14 cellular contexts compared by ENCODE assay signal in genomic region chr5:172156541-172156994, GRCh38. TPM values are rescaled to one million over a fixed set of nuclear protein-coding genes. Genes with fewer than 3 reads are reported as not detected.
A peak's percentile ranks its signal among the peaks of the same experiment; 100 is the strongest.
DNase-seq lines count a peak whose midpoint lies in the region; TF ChIP-seq lines count a peak whose summit lies in the region.
"Had no signal": no experiment of that assay in that cellular context is flagged by ENCODE, and none has a peak within 500 bp of the region (broad histone marks: within the 10 kb centered on the region; RNA-seq: fewer than 3 reads in every experiment).

No MANE protein-coding gene starts in this region.

- no peaks in the 10 kb centered on the region for H3K9me3 Mint-ChIP-seq in activated CD4-positive, alpha-beta T cell treated with anti-CD3 and anti-CD28 coated beads, Interleukin-2, amount 10 ng/mL, durations not matched to agents 24 days and 14 days
- no peaks in the 10 kb centered on the region for H3K9me3 Mint-ChIP-seq in activated CD4-positive, alpha-beta memory T cell treated with anti-CD3 and anti-CD28 coated beads, Interleukin-2, amount 10 ng/mL, durations not matched to agents 7 days and 5 days

- TF ChIP-seq CTCF in left ventricle myocardium inferior (IDR thresholded peaks at IDR 0.05; ENCODE audit: borderline replicate concordance): no peak
- no peak for TF ChIP-seq CTCF in spleen (IDR thresholded peaks at IDR 0.05 in 8 of 11, conservative IDR thresholded peaks at IDR 0.05 in 3 of 11)
- no peak for TF ChIP-seq CTCF in dorsolateral prefrontal cortex (IDR thresholded peaks at IDR 0.05 in 54 of 56, conservative IDR thresholded peaks at IDR 0.05 in 2 of 56; ENCODE audit: low read depth in 1 of 56, partially characterized antibody in 56 of 56)

- intact Hi-C loops in activated CD4-positive, alpha-beta T cell treated with anti-CD3 and anti-CD28 coated beads, Interleukin-2, amount 10 ng/mL, durations not matched to agents 24 days and 14 days (cut with micrococcal nuclease): no loop called here
- intact Hi-C loops in left ventricle myocardium inferior (cut with micrococcal nuclease): no loop called here
- intact Hi-C loops in spleen (cut with DNase I; ENCODE audit: low total_unique reads): no loop called here
- intact Hi-C loops in dorsolateral prefrontal cortex (cut with DNase I): no loop called here

- CTCF ChIA-PET in activated CD4-positive, alpha-beta memory T cell treated with anti-CD3 and anti-CD28 coated beads, Interleukin-2, amount 10 ng/mL, durations not matched to agents 7 days and 5 days (lab: Charles Lee): interaction anchor here (0.8 to 1.6 kb wide), 2 partner anchors 32 to 62 kb away, joined by 3 read pairs; partner anchors contain the start of gene STK10
- CTCF ChIA-PET in HEK293T (lab: Yijun Ruan, JAX): no interaction called here

- H3K27ac ChIP-seq in left ventricle myocardium inferior (replicated peaks) (peak overlapping the region; percentile 73), spleen (peak overlapping the region in 2 of 8 donors; percentile 37 to 42), dorsolateral prefrontal cortex (no peak overlapping the region)
- H3K27ac ChIP-seq: A549, coronary artery, GM23248, tibial artery had no signal

- peaks cover 64% of the 10 kb centered on the region for H3K36me3 Mint-ChIP-seq in activated CD4-positive, alpha-beta T cell treated with anti-CD3 and anti-CD28 coated beads, Interleukin-2, amount 10 ng/mL, durations not matched to agents 24 days and 14 days (ENCODE audit: low read depth)
- peaks cover 73% of the 10 kb centered on the region for H3K36me3 Mint-ChIP-seq in activated CD4-positive, alpha-beta memory T cell treated with anti-CD3 and anti-CD28 coated beads, Interleukin-2, amount 10 ng/mL, durations not matched to agents 7 days and 5 days (ENCODE audit: low read depth)

- no peak overlapping the region for H3K4me3 Mint-ChIP-seq in activated CD4-positive, alpha-beta T cell treated with anti-CD3 and anti-CD28 coated beads, Interleukin-2, amount 10 ng/mL, durations not matched to agents 24 days and 14 days
- no peak overlapping the region for H3K4me3 Mint-ChIP-seq in activated CD4-positive, alpha-beta memory T cell treated with anti-CD3 and anti-CD28 coated beads, Interleukin-2, amount 10 ng/mL, durations not matched to agents 7 days and 5 days

- DNase-seq in activated CD4-positive, alpha-beta T cell treated with anti-CD3 and anti-CD28 coated beads, Interleukin-2, amount 10 ng/mL, durations not matched to agents 24 days and 14 days: no peak
- DNase-seq in activated CD4-positive, alpha-beta T cell treated with anti-CD3 and anti-CD28 coated beads for 1 hour: no peak
- no peak for DNase-seq in activated CD4-positive, alpha-beta memory T cell treated with anti-CD3 and anti-CD28 coated beads, Interleukin-2, amount 10 ng/mL, durations not matched to agents 7 days and 5 days
- DNase-seq in left ventricle myocardium inferior (peak; percentile 68), spleen (peak; percentile 71), dorsolateral prefrontal cortex (no peak), anterior cingulate cortex (lab: John Stamatoyannopoulos, UW) (no peak), HEK293T (ENCODE audit: extremely low spot score) (no peak)
- DNase-seq: DND-41, GM23248, tibial artery had no signal

- H3K27me3 Mint-ChIP-seq in activated CD4-positive, alpha-beta T cell treated with anti-CD3 and anti-CD28 coated beads, Interleukin-2, amount 10 ng/mL, durations not matched to agents 24 days and 14 days: no peaks in the 10 kb centered on the region
- no peaks in the 10 kb centered on the region for H3K27me3 Mint-ChIP-seq in activated CD4-positive, alpha-beta memory T cell treated with anti-CD3 and anti-CD28 coated beads, Interleukin-2, amount 10 ng/mL, durations not matched to agents 7 days and 5 days

- peaks cover 43% of the 10 kb centered on the region for H3K4me1 Mint-ChIP-seq in activated CD4-positive, alpha-beta T cell treated with anti-CD3 and anti-CD28 coated beads, Interleukin-2, amount 10 ng/mL, durations not matched to agents 24 days and 14 days
- H3K4me1 Mint-ChIP-seq in activated CD4-positive, alpha-beta memory T cell treated with anti-CD3 and anti-CD28 coated beads, Interleukin-2, amount 10 ng/mL, durations not matched to agents 7 days and 5 days: peaks cover 62% of the 10 kb centered on the region

- H3K27ac Mint-ChIP-seq in activated CD4-positive, alpha-beta T cell treated with anti-CD3 and anti-CD28 coated beads, Interleukin-2, amount 10 ng/mL, durations not matched to agents 24 days and 14 days: peak overlapping the region; percentile 5
- H3K27ac Mint-ChIP-seq in activated CD4-positive, alpha-beta memory T cell treated with anti-CD3 and anti-CD28 coated beads, Interleukin-2, amount 10 ng/mL, durations not matched to agents 7 days and 5 days: peak overlapping the region; percentile 42

- H3K36me3 ChIP-seq in left ventricle myocardium inferior (peaks cover 36% of the 10 kb centered on the region), spleen (peaks cover 0 to 71% (median 20%) of the 10 kb centered on the region in 6 donors)

- H3K4me3 ChIP-seq in left ventricle myocardium inferior (no peak overlapping the region), spleen (no peak overlapping the region), dorsolateral prefrontal cortex (no peak overlapping the region)
- H3K4me3 ChIP-seq: A549, coronary artery, GM23248, tibial artery had no signal

- no peaks in the 10 kb centered on the region for H3K27me3 ChIP-seq in left ventricle myocardium inferior (ENCODE audit: low read depth)
- H3K27me3 ChIP-seq in spleen (replicated peaks in 1 of 7): peaks cover 0 to 38% (median 0%) of the 10 kb centered on the region in 7 donors
- no peaks in the 10 kb centered on the region for H3K27me3 ChIP-seq in dorsolateral prefrontal cortex
- H3K27me3 ChIP-seq: tibial artery had no signal

- POLR2A ChIA-PET in activated CD4-positive, alpha-beta memory T cell treated with anti-CD3 and anti-CD28 coated beads, Interleukin-2, amount 10 ng/mL, durations not matched to agents 7 days and 5 days (lab: Charles Lee): interaction anchor here (1.2 to 9.5 kb wide), 3 partner anchors 18 to 45 kb away, joined by 4 to 83 read pairs (median 5); no protein-coding TSS in a partner anchor
- POLR2A ChIA-PET in HEK293T (lab: Yijun Ruan, JAX): no interaction called here

- TF ChIP-seq POLR2A in spleen (IDR thresholded peaks at IDR 0.05): no peak

- 60 to 79% (median 74%) methylated on average over 13 of the region's 13 CpGs for WGBS in spleen, 5 donors

- H3K4me1 ChIP-seq in left ventricle myocardium inferior (peaks cover 40% of the 10 kb centered on the region), spleen (peaks cover 16 to 100% (median 93%) of the 10 kb centered on the region in 6 donors)
- H3K4me1 ChIP-seq: A549, tibial artery had no signal

- no peaks in the 10 kb centered on the region for H3K9me3 ChIP-seq in left ventricle myocardium inferior (replicated peaks)
- no peaks in the 10 kb centered on the region for H3K9me3 ChIP-seq in spleen
- H3K9me3 ChIP-seq: A549, tibial artery had no signal

TF ChIP-seq in HEK293T, 16 proteins besides CTCF, POLR2A, EP300 and RAD21:
- TF ChIP-seq LEF1 (IDR thresholded peaks at IDR 0.05; ENCODE audit: borderline replicate concordance): no peak
- no peak for TF ChIP-seq NFRKB (IDR thresholded peaks at IDR 0.05)
- TF ChIP-seq HDGF (IDR thresholded peaks at IDR 0.05; ENCODE audit: borderline replicate concordance): no peak
- TF ChIP-seq BHLHE40 (IDR thresholded peaks at IDR 0.05; ENCODE audit: borderline replicate concordance): no peak
- TF ChIP-seq FOXM1 (IDR thresholded peaks at IDR 0.05; ENCODE audit: borderline replicate concordance): no peak
- no peak for TF ChIP-seq FOXA1 (IDR thresholded peaks at IDR 0.05)
- TF ChIP-seq SUZ12 (IDR thresholded peaks at IDR 0.05): no peak
- TF ChIP-seq FOXK2 (IDR thresholded peaks at IDR 0.05): no peak
TF ChIP-seq in HEK293T: peak in this region for 0.

RNA-seq across cellular contexts. Expression of gene STK10, which starts 31.5 kb away (rescaled TPM):
- 87.9 and 91.1 TPM in 2 replicates for total RNA-seq in activated CD4-positive, alpha-beta T cell treated with anti-CD3 and anti-CD28 coated beads, Interleukin-2, amount 10 ng/mL, durations not matched to agents 24 days and 14 days
- total RNA-seq in activated CD4-positive, alpha-beta memory T cell treated with anti-CD3 and anti-CD28 coated beads, Interleukin-2, amount 10 ng/mL, durations not matched to agents 7 days and 5 days: 100 to 1,000 TPM; 301 to 316 TPM
- total RNA-seq in left ventricle myocardium inferior: 5.3 TPM
- 100 to 1,000 TPM; 112 to 290 (median 182) TPM for total RNA-seq in spleen
- polyA plus RNA-seq in spleen: 10 to 100 TPM; 34.0 to 60.0 (median 55.2) TPM
- 10 to 100 TPM in 111 of 120 experiments, 1 to 10 TPM in 9; 4.5 to 28.7 (median 16.7) TPM for total RNA-seq in dorsolateral prefrontal cortex

RNA-seq across cellular contexts. Expression of gene EFCAB9, which starts 37.4 kb away (rescaled TPM):
- not detected in 2 replicates for total RNA-seq in activated CD4-positive, alpha-beta T cell treated with anti-CD3 and anti-CD28 coated beads, Interleukin-2, amount 10 ng/mL, durations not matched to agents 24 days and 14 days
- not detected for total RNA-seq in activated CD4-positive, alpha-beta memory T cell treated with anti-CD3 and anti-CD28 coated beads, Interleukin-2, amount 10 ng/mL, durations not matched to agents 7 days and 5 days
- not detected for total RNA-seq in left ventricle myocardium inferior
- total RNA-seq in spleen: not detected
- polyA plus RNA-seq in spleen: not detected
- total RNA-seq in dorsolateral prefrontal cortex: not detected
- total RNA-seq: GM23248 had no signal
- polyA plus RNA-seq: A549, adipose tissue, GM23248 had no signal

Comparison
In these comparisons a context has a peak if more than half of its experiments do, and no peak if none do; other contexts are left out.
1. DNase-seq: peak in left ventricle myocardium inferior (single experiment) and spleen (single experiment); none in activated CD4-positive, alpha-beta T cell treated with anti-CD3 and anti-CD28 coated beads, Interleukin-2, amount 10 ng/mL, durations not matched to agents 24 days and 14 days (single experiment), activated CD4-positive, alpha-beta T cell treated with anti-CD3 and anti-CD28 coated beads for 1 hour (single experiment), activated CD4-positive, alpha-beta memory T cell treated with anti-CD3 and anti-CD28 coated beads, Interleukin-2, amount 10 ng/mL, durations not matched to agents 7 days and 5 days (single experiment), dorsolateral prefrontal cortex (0 of 10), anterior cingulate cortex (0 of 58) and HEK293T (single experiment).